Comparison of ENCODE assay signal across 13 cellular contexts in genomic region chr3:127628426-127628787, GRCh38. TPM values are rescaled to one million over a fixed set of nuclear protein-coding genes. Genes with fewer than 3 reads are reported as not detected.
DNase-seq lines count a peak whose midpoint lies in the region; ATAC-seq and TF ChIP-seq lines count a peak whose summit lies in the region.
"Had no signal": no experiment of that assay in that cellular context is flagged by ENCODE, and none has a peak within 500 bp of the region (broad histone marks: within the 10 kb centered on the region; RNA-seq: fewer than 3 reads in every experiment).

No MANE protein-coding gene starts in this region.

- peak overlapping the region; percentile 71 for H2AFZ ChIP-seq in HCT116 (ENCODE audit: low read depth, low read length, poor library complexity, severe bottlenecking)
- peak overlapping the region; percentile 45 for H2AFZ ChIP-seq in neural cell (ENCODE audit: low read depth, low read length)

- TF ChIP-seq EP300 in neural cell (conservative IDR thresholded peaks at IDR 0.05; ENCODE audit: poor library complexity, severe bottlenecking): no peak

- TF ChIP-seq POLR2A in HCT116 (IDR thresholded peaks at IDR 0.05; ENCODE audit: borderline replicate concordance, extremely low read depth, insufficient read depth, insufficient read length) (no peak), breast epithelium (IDR thresholded peaks at IDR 0.05) (no peak)

- H3K27me3 ChIP-seq in HCT116 (ENCODE audit: insufficient read depth, low read length) (peaks cover 21% of the 10 kb centered on the region), breast epithelium (no peaks in the 10 kb centered on the region), neural cell (ENCODE audit: insufficient read depth, low read depth, low read length) (no peaks in the 10 kb centered on the region)
- H3K27me3 ChIP-seq: adrenal gland had no signal

- no peak for TF ChIP-seq RAD21 in HCT116 (IDR thresholded peaks at IDR 0.05; ENCODE audit: low read depth)
- TF ChIP-seq RAD21 in neural cell (conservative IDR thresholded peaks at IDR 0.05): no peak

- TF ChIP-seq CTCF in C4-2B (conservative IDR thresholded peaks at IDR 0.05) (no peak), HCT116 (IDR thresholded peaks at IDR 0.05 in 2 of 3, conservative IDR thresholded peaks at IDR 0.05 in 1 of 3; ENCODE audit: borderline replicate concordance in 1 of 3, insufficient read depth in 1 of 3, low read depth in 2 of 3, low read length in 2 of 3) (no peak), breast epithelium (IDR thresholded peaks at IDR 0.05) (no peak), neural cell (IDR thresholded peaks at IDR 0.05; ENCODE audit: poor library complexity, severe bottlenecking) (no peak)

- H3F3A ChIP-seq in neural cell (ENCODE audit: insufficient read depth, low read length, poor library complexity, severe bottlenecking): no peaks in the 10 kb centered on the region

- no peaks in the 10 kb centered on the region for H3K79me2 ChIP-seq in HCT116 (ENCODE audit: insufficient read depth, low read length)
- peaks cover 41% of the 10 kb centered on the region for H3K79me2 ChIP-seq in neural cell (replicated peaks; ENCODE audit: insufficient read depth, low read length)

- no TSS peak for BruUV-seq in HCT116 (replicated peaks; lab: Mats Ljungman, UMichigan)

- H3K4me1 ChIP-seq in HCT116 (ENCODE audit: control insufficient read depth in 1 of 2, insufficient read depth in 2 of 2, low read length in 2 of 2): peaks cover 0 to 4% of the 10 kb centered on the region in 2 experiments; a peak in 1 of 4 replicates
- peaks cover 6 to 9% of the 10 kb centered on the region in 2 donors for H3K4me1 ChIP-seq in breast epithelium

- H3K4me2 ChIP-seq in HCT116 (ENCODE audit: low read length): no peak overlapping the region
- peak overlapping the region; percentile 59 for H3K4me2 ChIP-seq in neural cell (ENCODE audit: low read length)

- no peak for ATAC-seq in HCT116
- ATAC-seq in GM21367 (IDR thresholded peaks at IDR 0.05; ENCODE audit: unreplicated experiment): no peak
- no peak for ATAC-seq in GM19397 (IDR thresholded peaks at IDR 0.05; ENCODE audit: unreplicated experiment)

- POLR2A ChIA-PET in HCT116 (lab: Charles Lee): no interaction called here

- H3K27ac ChIP-seq in C4-2B (peak overlapping the region; percentile 98), HCT116 (ENCODE audit: low read depth, low read length) (no peak overlapping the region), breast epithelium (no peak overlapping the region), neural cell (ENCODE audit: low read length) (no peak overlapping the region), caudate nucleus (ENCODE audit: low read depth, low read length) (no peak overlapping the region)
- H3K27ac ChIP-seq: adrenal gland, prostate gland, SJSA1 had no signal

- intact Hi-C loops in HCT116 (cut with micrococcal nuclease) (no loop called here), breast epithelium (cut with DNase I; ENCODE audit: low total_unique reads) (no loop called here)

- RAD21 ChIA-PET in HCT116 (lab: Charles Lee; ENCODE audit: low non-redundant PET in 1 of 2, low total read pairs in 2 of 2, uncharacterized antibody in 2 of 2, unreplicated experiment in 2 of 2): no interaction called here

- H3K9me3 ChIP-seq in HCT116 (ENCODE audit: control insufficient read depth in 1 of 2, insufficient read depth in 1 of 2, low read depth in 1 of 2, low read length in 2 of 2) (no peaks in the 10 kb centered on the region), breast epithelium (no peaks in the 10 kb centered on the region), neural cell (ENCODE audit: low read length) (no peaks in the 10 kb centered on the region)
- H3K9me3 ChIP-seq: adrenal gland, prostate gland had no signal

- H4K20me1 ChIP-seq in HCT116 (ENCODE audit: insufficient read depth) (no peaks in the 10 kb centered on the region), neural cell (ENCODE audit: insufficient read depth) (no peaks in the 10 kb centered on the region)

- H3K4me3 ChIP-seq in HCT116 (replicated peaks in 1 of 2; ENCODE audit: low read depth in 1 of 2, low read length in 2 of 2) (no peak overlapping the region), breast epithelium (peak overlapping the region in 2 of 3 donors; percentile 57 to 72), neural cell (ENCODE audit: low read length) (peak overlapping the region; percentile 63)

- H3K9me2 ChIP-seq in HCT116 (ENCODE audit: insufficient read depth): no peaks in the 10 kb centered on the region
- no peaks in the 10 kb centered on the region for H3K9me2 ChIP-seq in neural cell (ENCODE audit: insufficient read depth, low read length)

- no peaks in the 10 kb centered on the region for H3K36me3 ChIP-seq in HCT116 (ENCODE audit: control insufficient read depth in 1 of 2, insufficient read depth in 2 of 2, low read length in 2 of 2)
- H3K36me3 ChIP-seq in breast epithelium: no peaks in the 10 kb centered on the region
- H3K36me3 ChIP-seq in neural cell (ENCODE audit: insufficient read depth, low read length): no peaks in the 10 kb centered on the region
- H3K36me3 ChIP-seq: adrenal gland, prostate gland, SJSA1 had no signal

- DNase-seq in HCT116 (ENCODE audit: low read depth, low spot score) (no peak), breast epithelium (ENCODE audit: low spot score in 2 of 2) (no peak), caudate nucleus (lab: John Stamatoyannopoulos, UW) (no peak), NCI-H82 (lab: John Stamatoyannopoulos, UW) (no peak)
- DNase-seq: effector CD8-positive, alpha-beta T cell; NCI-H1694 had no signal

- CTCF ChIA-PET in HCT116 (lab: Charles Lee): no interaction called here

- H3K9ac ChIP-seq in HCT116 (ENCODE audit: low read length) (no peak overlapping the region), neural cell (ENCODE audit: low read length) (peak overlapping the region; percentile 31)

TF ChIP-seq in HCT116, 20 proteins besides CTCF, POLR2A, EP300 and RAD21 (continues in another document):
- TF ChIP-seq ATF3 (IDR thresholded peaks at IDR 0.05): no peak
- no peak for TF ChIP-seq YY1 (IDR thresholded peaks at IDR 0.05; ENCODE audit: extremely low read depth, insufficient replicate concordance, low read depth, low read length)
- TF ChIP-seq SRF (IDR thresholded peaks at IDR 0.05; ENCODE audit: low read depth): no peak
- no peak for TF ChIP-seq ZNF274 (IDR thresholded peaks at IDR 0.05; ENCODE audit: low read depth, low read length)
- no peak for TF ChIP-seq ELF1 (IDR thresholded peaks at IDR 0.05; ENCODE audit: borderline replicate concordance, low read depth)

TF ChIP-seq in neural cell, 6 proteins besides CTCF, POLR2A, EP300 and RAD21:
- no peak for TF ChIP-seq MXI1 (conservative IDR thresholded peaks at IDR 0.05; ENCODE audit: poor library complexity, severe bottlenecking)
- TF ChIP-seq REST (IDR thresholded peaks at IDR 0.05; ENCODE audit: borderline replicate concordance): no peak

RNA-seq across cellular contexts. Expression of gene PODXL2, which starts 0.6 kb away (rescaled TPM):
- total RNA-seq in HCT116 (2021; ENCODE audit: unreplicated experiment): 5.7 TPM
- 4.4 and 5.2 TPM in 2 replicates for polyA plus RNA-seq in HCT116 (2012)
- 10 to 100 TPM in 1 of 3 donors, 1 to 10 TPM in 2; 8.8 to 10.6 (median 8.8) TPM for total RNA-seq in breast epithelium
- 266 and 342 TPM in 2 replicates for polyA plus RNA-seq in neural cell
- polyA minus RNA-seq in neural cell: 245 and 268 TPM in 2 replicates

RNA-seq across cellular contexts. Expression of gene MCM2, which starts 30.2 kb away (rescaled TPM):
- total RNA-seq in HCT116 (2021; ENCODE audit: unreplicated experiment) (145 TPM), breast epithelium (1 to 10 TPM; 5.4 to 9.8 (median 6.7) TPM)
- polyA plus RNA-seq in HCT116 (2012): 88.8 and 90.6 TPM in 2 replicates
- polyA plus RNA-seq in neural cell: 13.7 and 16.1 TPM in 2 replicates
- 20.4 and 34.6 TPM in 2 replicates for polyA minus RNA-seq in neural cell

RNA-seq across cellular contexts. Expression of gene TPRA1, which starts 37.9 kb away (rescaled TPM):
- total RNA-seq in HCT116 (2021; ENCODE audit: unreplicated experiment): 35.1 TPM
- polyA plus RNA-seq in HCT116 (2012): 31.4 and 31.8 TPM in 2 replicates
- total RNA-seq in breast epithelium: 10 to 100 TPM; 32.1 to 49.0 (median 39.8) TPM
- 26.5 and 37.9 TPM in 2 replicates for polyA plus RNA-seq in neural cell
- polyA minus RNA-seq in neural cell: 12.6 and 20.9 TPM in 2 replicates

RNA-seq across cellular contexts. Expression of gene ABTB1, which starts 44.3 kb away (rescaled TPM):
- total RNA-seq in HCT116 (2021; ENCODE audit: unreplicated experiment) (19.4 TPM), breast epithelium (10 to 100 TPM; 32.0 to 43.6 (median 40.2) TPM)
- 16.2 and 19.6 TPM in 2 replicates for polyA plus RNA-seq in HCT116 (2012)
- polyA plus RNA-seq in neural cell: 2.0 and 4.3 TPM in 2 replicates
- polyA minus RNA-seq in neural cell: 4.9 and 6.6 TPM in 2 replicates

Comparison
In these comparisons a context has a peak if more than half of its experiments do, and no peak if none do; other contexts are left out.
1. H3K4me3 ChIP-seq: peak in breast epithelium (2 of 3) and neural cell (single experiment); none in HCT116 (0 of 2).
2. RNA of gene MCM2, which starts 30.2 kb away (total RNA-seq): 145 TPM in HCT116 (single experiment); 5.4 to 9.8 TPM in breast epithelium; every median in the first group is over 10 times any median in the second.